Comparison of ENCODE assay signal across 1 cellular context in genomic region chr17:70426752-70427151, GRCh38.
TF ChIP-seq lines count a peak whose summit lies in the region.

No MANE protein-coding gene starts in this region.

TF ChIP-seq in GM23338, 12 proteins besides CTCF, POLR2A, EP300 and RAD21 (continued from another document):
- no peak for TF ChIP-seq REST (IDR thresholded peaks at IDR 0.05; ENCODE audit: unreplicated experiment)
- no peak for TF ChIP-seq EZH2 (IDR thresholded peaks at IDR 0.05; ENCODE audit: low read depth, unreplicated experiment)
- TF ChIP-seq JUNB (IDR thresholded peaks at IDR 0.05; ENCODE audit: unreplicated experiment): no peak
- TF ChIP-seq POLR2AphosphoS5 (IDR thresholded peaks at IDR 0.05; ENCODE audit: low read depth): no peak
- TF ChIP-seq ZNF331 (CRISPR knock-in tag; IDR thresholded peaks at IDR 0.05; ENCODE audit: low read depth): no peak
- no peak for TF ChIP-seq STAT1 (IDR thresholded peaks at IDR 0.05; ENCODE audit: unreplicated experiment)
- no peak for TF ChIP-seq CREB1 (CRISPR knock-in tag; IDR thresholded peaks at IDR 0.05; ENCODE audit: low read depth)
- TF ChIP-seq ZNF462 (CRISPR knock-in tag; IDR thresholded peaks at IDR 0.05): no peak
- TF ChIP-seq, protein P1, sequence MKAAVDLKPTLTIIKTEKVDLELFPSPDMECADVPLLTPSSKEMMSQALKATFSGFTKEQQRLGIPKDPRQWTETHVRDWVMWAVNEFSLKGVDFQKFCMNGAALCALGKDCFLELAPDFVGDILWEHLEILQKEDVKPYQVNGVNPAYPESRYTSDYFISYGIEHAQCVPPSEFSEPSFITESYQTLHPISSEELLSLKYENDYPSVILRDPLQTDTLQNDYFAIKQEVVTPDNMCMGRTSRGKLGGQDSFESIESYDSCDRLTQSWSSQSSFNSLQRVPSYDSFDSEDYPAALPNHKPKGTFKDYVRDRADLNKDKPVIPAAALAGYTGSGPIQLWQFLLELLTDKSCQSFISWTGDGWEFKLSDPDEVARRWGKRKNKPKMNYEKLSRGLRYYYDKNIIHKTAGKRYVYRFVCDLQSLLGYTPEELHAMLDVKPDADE (IDR thresholded peaks at IDR 0.05): no peak
- TF ChIP-seq EZH2phosphoT487 (IDR thresholded peaks at IDR 0.05; ENCODE audit: unreplicated experiment): no peak
